In the genomic region with DNA sequence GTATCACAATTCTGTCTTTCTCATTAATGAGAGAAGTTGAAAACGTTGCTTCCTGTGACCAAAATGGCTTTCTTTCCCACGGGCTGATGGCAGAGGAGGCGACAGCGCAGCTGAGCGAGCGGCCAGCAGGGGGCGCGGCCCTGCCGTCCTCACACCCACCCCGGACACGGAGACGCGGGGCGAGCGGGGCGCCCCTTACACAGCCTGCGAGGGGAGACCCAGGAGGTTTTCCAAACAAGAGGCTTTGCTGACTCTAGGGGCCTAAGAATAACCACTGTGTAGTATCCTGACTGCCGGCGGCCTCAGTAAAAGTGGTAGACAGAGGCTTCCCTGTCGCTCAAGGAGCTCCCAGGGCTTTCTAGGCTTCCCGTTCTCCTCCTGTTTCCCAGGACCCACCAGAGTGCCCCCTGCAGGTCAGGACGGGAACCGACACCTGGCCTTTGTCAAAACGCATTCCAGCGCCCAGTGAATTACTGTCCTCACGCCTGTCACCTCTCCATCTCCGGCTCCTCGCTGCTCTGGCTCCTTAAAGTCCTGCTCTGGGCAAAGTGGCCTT, we compare ENCODE assay signal across 8 cellular contexts. TPM values are rescaled to one million over a fixed set of nuclear protein-coding genes. Genes with fewer than 3 reads are reported as not detected.
DNase-seq lines count a peak whose midpoint lies in the region; ATAC-seq and TF ChIP-seq lines count a peak whose summit lies in the region.

No MANE protein-coding gene starts in this region.

- H3K4me1 Mint-ChIP-seq in activated T-cell treated with anti-CD3 and anti-CD28 coated beads, Interleukin-2, amount 50 U/mL, for 72 hours (ENCODE audit: low read depth): peaks cover 15% of the 10 kb centered on the region
- peaks cover 0 to 14% (median 5%) of the 10 kb centered on the region in 3 donors for H3K4me1 Mint-ChIP-seq in naive B cell
- peaks cover 14% of the 10 kb centered on the region for H3K4me1 Mint-ChIP-seq in stimulated activated effector memory CD8-positive, alpha-beta T cell treated with anti-CD3 and anti-CD28 coated beads, Interleukin-12 subunit alpha, Interleukin-12 subunit beta, amount 100 ng/mL, for 72 hours

- peaks cover 4% of the 10 kb centered on the region for H3K4me1 ChIP-seq in fibroblast of lung (ENCODE audit: control insufficient read depth, extremely low read depth, insufficient read depth, low read length)

- no peaks in the 10 kb centered on the region for H3K27me3 ChIP-seq in fibroblast of lung (ENCODE audit: control insufficient read depth, insufficient read depth, low read length)

- no peaks in the 10 kb centered on the region for H3K79me2 ChIP-seq in fibroblast of lung (ENCODE audit: control insufficient read depth, insufficient read depth, low read length)

- peaks cover 2 to 5% of the 10 kb centered on the region in 2 donors for H3K9me3 Mint-ChIP-seq in activated T-cell treated with anti-CD3 and anti-CD28 coated beads, Interleukin-2, amount 50 U/mL, for 72 hours
- peaks cover 0 to 9% (median 2%) of the 10 kb centered on the region in 7 donors for H3K9me3 Mint-ChIP-seq in naive B cell
- H3K9me3 Mint-ChIP-seq in stimulated activated effector memory CD8-positive, alpha-beta T cell treated with anti-CD3 and anti-CD28 coated beads, Interleukin-12 subunit alpha, Interleukin-12 subunit beta, amount 100 ng/mL, for 72 hours: peaks cover 10% of the 10 kb centered on the region

- H4K20me1 ChIP-seq in fibroblast of lung (ENCODE audit: control insufficient read depth, extremely low read depth, insufficient read depth, low read length): no peaks in the 10 kb centered on the region

- H3K9me3 ChIP-seq in fibroblast of lung (ENCODE audit: control insufficient read depth, insufficient read depth, low read depth, low read length): no peaks in the 10 kb centered on the region

- H3K27ac ChIP-seq in fibroblast of lung (ENCODE audit: insufficient read depth, low read length): peak overlapping the region; percentile 46

- H3K27me3 Mint-ChIP-seq in activated T-cell treated with anti-CD3 and anti-CD28 coated beads, Interleukin-2, amount 50 U/mL, for 72 hours (ENCODE audit: low read depth): peaks cover 18% of the 10 kb centered on the region
- peaks cover 7 to 19% (median 18%) of the 10 kb centered on the region in 3 donors for H3K27me3 Mint-ChIP-seq in naive B cell

- peak overlapping the region; percentile 19 for H3K27ac Mint-ChIP-seq in activated T-cell treated with anti-CD3 and anti-CD28 coated beads, Interleukin-2, amount 50 U/mL, for 72 hours
- H3K27ac Mint-ChIP-seq in naive B cell: peak overlapping the region in 2 of 6 donors; percentile 39 to 82
- peak overlapping the region; percentile 17 for H3K27ac Mint-ChIP-seq in stimulated activated effector memory CD8-positive, alpha-beta T cell treated with anti-CD3 and anti-CD28 coated beads, Interleukin-12 subunit alpha, Interleukin-12 subunit beta, amount 100 ng/mL, for 72 hours

- peak; percentile 76 to 77 for TF ChIP-seq CTCF in fibroblast of lung (conservative IDR thresholded peaks at IDR 0.05 in 1 of 2, IDR thresholded peaks at IDR 0.05 in 1 of 2; ENCODE audit: low read depth in 1 of 2, low read length in 2 of 2)

- no peaks in the 10 kb centered on the region for H3K36me3 ChIP-seq in fibroblast of lung (ENCODE audit: control insufficient read depth, insufficient read depth, low read length)

- H3K4me3 Mint-ChIP-seq in activated T-cell treated with anti-CD3 and anti-CD28 coated beads, Interleukin-2, amount 50 U/mL, for 72 hours: peak overlapping the region; percentile 77 to 82
- peak overlapping the region; percentile 55 to 90 (median 80) for H3K4me3 Mint-ChIP-seq in naive B cell
- H3K4me3 Mint-ChIP-seq in stimulated activated effector memory CD8-positive, alpha-beta T cell treated with anti-CD3 and anti-CD28 coated beads, Interleukin-12 subunit alpha, Interleukin-12 subunit beta, amount 100 ng/mL, for 72 hours: peak overlapping the region; percentile 69

- peak overlapping the region; percentile 76 for H3K4me2 ChIP-seq in fibroblast of lung (ENCODE audit: extremely low read depth, insufficient read depth, low read length)

- H3K9ac ChIP-seq in fibroblast of lung (ENCODE audit: insufficient read depth, low read length): peak overlapping the region; percentile 61

- peaks cover 4 to 6% of the 10 kb centered on the region in 2 donors for H3K36me3 Mint-ChIP-seq in activated T-cell treated with anti-CD3 and anti-CD28 coated beads, Interleukin-2, amount 50 U/mL, for 72 hours (ENCODE audit: insufficient read depth in 2 of 2)
- no peaks in the 10 kb centered on the region for H3K36me3 Mint-ChIP-seq in naive B cell
- H3K36me3 Mint-ChIP-seq in stimulated activated effector memory CD8-positive, alpha-beta T cell treated with anti-CD3 and anti-CD28 coated beads, Interleukin-12 subunit alpha, Interleukin-12 subunit beta, amount 100 ng/mL, for 72 hours: no peaks in the 10 kb centered on the region

- ATAC-seq in GM21528 (IDR thresholded peaks at IDR 0.05; ENCODE audit: low FRiP score, unreplicated experiment) (peak; percentile 98), naive B cell (ENCODE audit: low read depth in 2 of 2) (peak; percentile 98)
- ATAC-seq in activated T-cell treated with anti-CD3 and anti-CD28 coated beads, Interleukin-2, amount 50 U/mL, for 72 hours (replicated peaks in 1 of 2): peak; percentile 99
- peak; percentile 99 for ATAC-seq in stimulated activated effector memory CD8-positive, alpha-beta T cell treated with anti-CD3 and anti-CD28 coated beads, Interleukin-12 subunit alpha, Interleukin-12 subunit beta, amount 100 ng/mL, for 72 hours

- DNase-seq in DMS153 (lab: John Stamatoyannopoulos, UW) (peak; percentile 43), HuH-7.5 (ENCODE audit: low spot score) (peak; percentile 35), fibroblast of lung (ENCODE audit: low read depth in 2 of 2) (peak; percentile 70 to 86), naive B cell (peak; percentile 87)
- peak; percentile 91 to 92 for DNase-seq in activated T-cell treated with anti-CD3 and anti-CD28 coated beads, Interleukin-2, amount 50 U/mL, for 72 hours
- DNase-seq in stimulated activated effector memory CD8-positive, alpha-beta T cell treated with anti-CD3 and anti-CD28 coated beads, Interleukin-12 subunit alpha, Interleukin-12 subunit beta, amount 100 ng/mL, for 72 hours (ENCODE audit: low spot score in 2 of 2): peak; percentile 90 to 93

- H3K4me3 ChIP-seq in fibroblast of lung (replicated peaks in 1 of 4; ENCODE audit: control extremely low read depth in 1 of 4, insufficient read depth in 1 of 4, low read depth in 3 of 4, low read length in 4 of 4): peak overlapping the region; percentile 29 to 72 (median 60)

- peak overlapping the region; percentile 56 for H2AFZ ChIP-seq in fibroblast of lung (ENCODE audit: low read length)

TF ChIP-seq in PFSK-1, 5 proteins besides CTCF, POLR2A, EP300 and RAD21:
- TF ChIP-seq TAF1 (IDR thresholded peaks at IDR 0.05; ENCODE audit: borderline replicate concordance, insufficient read depth, low read length) (peak; percentile 46; the same call in 1 of the 2 replicates), FOXP2 (optimal IDR thresholded peaks at IDR 0.05; ENCODE audit: borderline replicate concordance, extremely low read depth, extremely low read length, insufficient read depth) (no peak), SIN3A (IDR thresholded peaks at IDR 0.05; ENCODE audit: borderline replicate concordance, insufficient read depth, low read length) (0 out of 2 replicates have a peak, but pooled peaks have one; percentile 36), POLR2AphosphoS5 (IDR thresholded peaks at IDR 0.05; ENCODE audit: low read depth, low read length) (0 out of 2 replicates have a peak, but pooled peaks have one; percentile 42)
- TF ChIP-seq, protein P1, sequence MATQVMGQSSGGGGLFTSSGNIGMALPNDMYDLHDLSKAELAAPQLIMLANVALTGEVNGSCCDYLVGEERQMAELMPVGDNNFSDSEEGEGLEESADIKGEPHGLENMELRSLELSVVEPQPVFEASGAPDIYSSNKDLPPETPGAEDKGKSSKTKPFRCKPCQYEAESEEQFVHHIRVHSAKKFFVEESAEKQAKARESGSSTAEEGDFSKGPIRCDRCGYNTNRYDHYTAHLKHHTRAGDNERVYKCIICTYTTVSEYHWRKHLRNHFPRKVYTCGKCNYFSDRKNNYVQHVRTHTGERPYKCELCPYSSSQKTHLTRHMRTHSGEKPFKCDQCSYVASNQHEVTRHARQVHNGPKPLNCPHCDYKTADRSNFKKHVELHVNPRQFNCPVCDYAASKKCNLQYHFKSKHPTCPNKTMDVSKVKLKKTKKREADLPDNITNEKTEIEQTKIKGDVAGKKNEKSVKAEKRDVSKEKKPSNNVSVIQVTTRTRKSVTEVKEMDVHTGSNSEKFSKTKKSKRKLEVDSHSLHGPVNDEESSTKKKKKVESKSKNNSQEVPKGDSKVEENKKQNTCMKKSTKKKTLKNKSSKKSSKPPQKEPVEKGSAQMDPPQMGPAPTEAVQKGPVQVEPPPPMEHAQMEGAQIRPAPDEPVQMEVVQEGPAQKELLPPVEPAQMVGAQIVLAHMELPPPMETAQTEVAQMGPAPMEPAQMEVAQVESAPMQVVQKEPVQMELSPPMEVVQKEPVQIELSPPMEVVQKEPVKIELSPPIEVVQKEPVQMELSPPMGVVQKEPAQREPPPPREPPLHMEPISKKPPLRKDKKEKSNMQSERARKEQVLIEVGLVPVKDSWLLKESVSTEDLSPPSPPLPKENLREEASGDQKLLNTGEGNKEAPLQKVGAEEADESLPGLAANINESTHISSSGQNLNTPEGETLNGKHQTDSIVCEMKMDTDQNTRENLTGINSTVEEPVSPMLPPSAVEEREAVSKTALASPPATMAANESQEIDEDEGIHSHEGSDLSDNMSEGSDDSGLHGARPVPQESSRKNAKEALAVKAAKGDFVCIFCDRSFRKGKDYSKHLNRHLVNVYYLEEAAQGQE (IDR thresholded peaks at IDR 0.05; ENCODE audit: insufficient read depth in 1 of 2, low read depth in 2 of 2, low read length in 2 of 2): 0 out of 4 replicates have a peak, but pooled peaks of 1 of the 2 experiments have one; percentile 35

RNA-seq across cellular contexts. Expression of a gene that starts 27.3 kb away (rescaled TPM):
- polyA plus RNA-seq in PFSK-1 (2012; ENCODE audit: insufficient read length, low read depth): 1.3 TPM
- total RNA-seq in activated T-cell treated with anti-CD3 and anti-CD28 coated beads, Interleukin-2, amount 50 U/mL, for 72 hours: not detected
- 0.77 and 3.5 TPM in 2 replicates for total RNA-seq in fibroblast of lung
- polyA plus RNA-seq in fibroblast of lung: 6.9 and 17.7 TPM in 2 replicates
- 7.1 and 23.9 TPM in 2 replicates for polyA plus RNA-seq in fibroblast of lung (2012)
- polyA minus RNA-seq in fibroblast of lung (ENCODE audit: low replicate concordance): 7.0 and 7.5 TPM in 2 replicates
- not detected for polyA plus RNA-seq in naive B cell (ENCODE audit: low read depth in 6 of 6)

RNA-seq across cellular contexts. Expression of a gene that starts 56.9 kb away (rescaled TPM):
- polyA plus RNA-seq in PFSK-1 (2012; ENCODE audit: insufficient read length, low read depth): 6.8 TPM
- 10 to 100 TPM; 24.0 to 24.3 TPM for total RNA-seq in activated T-cell treated with anti-CD3 and anti-CD28 coated beads, Interleukin-2, amount 50 U/mL, for 72 hours
- total RNA-seq in fibroblast of lung: 4.4 and 6.8 TPM in 2 replicates
- polyA plus RNA-seq in fibroblast of lung (1.8 and 4.1 TPM in 2 replicates), naive B cell (ENCODE audit: low read depth in 6 of 6) (1 to 10 TPM; 2.4 to 8.7 (median 4.1) TPM)
- polyA plus RNA-seq in fibroblast of lung (2012): 1.5 and 5.3 TPM in 2 replicates
- polyA minus RNA-seq in fibroblast of lung (ENCODE audit: low replicate concordance): 0.74 and 2.7 TPM in 2 replicates

Comparison
In these comparisons a context has a peak if more than half of its experiments do, and no peak if none do; other contexts are left out.
1. Peak in every context shown above with its lines: DNase-seq, ATAC-seq, H3K4me3 ChIP-seq and H3K27ac ChIP-seq.
2. DNase-seq: peak in every context shown above with its lines; median percentile 92 in activated T-cell treated with anti-CD3 and anti-CD28 coated beads, Interleukin-2, amount 50 U/mL, for 72 hours; 92 in stimulated activated effector memory CD8-positive, alpha-beta T cell treated with anti-CD3 and anti-CD28 coated beads, Interleukin-12 subunit alpha, Interleukin-12 subunit beta, amount 100 ng/mL, for 72 hours; 87 in naive B cell; 78 in fibroblast of lung; 43 in DMS153; 35 in HuH-7.5.